ENCODE assay signal across 10 cellular contexts in genomic region chr10:103184615-103185014, GRCh38. TPM values are rescaled to one million over a fixed set of nuclear protein-coding genes. Genes with fewer than 3 reads are reported as not detected.
A peak's percentile ranks its signal among the peaks of the same experiment; 100 is the strongest.
DNase-seq lines count a peak whose midpoint lies in the region; ATAC-seq and TF ChIP-seq lines count a peak whose summit lies in the region.
"Had no signal": no experiment of that assay in that cellular context is flagged by ENCODE, and none has a peak within 500 bp of the region (broad histone marks: within the 10 kb centered on the region; RNA-seq: fewer than 3 reads in every experiment).

No MANE protein-coding gene starts in this region.

- H3K56ac ChIP-seq in IMR-90 (ENCODE audit: extremely low read depth, insufficient read depth, low read length) = no peak overlapping the region

- no peak overlapping the region for H4K8ac ChIP-seq in IMR-90 (ENCODE audit: low read depth in 2 of 2, low read length in 2 of 2)

- H3K27ac ChIP-seq in IMR-90 (ENCODE audit: insufficient read depth, low read length) (no peak overlapping the region), stomach (peak overlapping the region in 3 of 5 donors; percentile 16 to 63 (median 37))

- H3K23ac ChIP-seq in IMR-90 (ENCODE audit: low read depth, low read length) = peak overlapping the region; percentile 48; the same call in 1 of the 2 replicates

- no peak overlapping the region for H2AK9ac ChIP-seq in IMR-90 (replicated peaks; ENCODE audit: low read depth, low read length, poor library complexity)

- TF ChIP-seq POLR2A in IMR-90 (IDR thresholded peaks at IDR 0.05; ENCODE audit: low read depth, low read length) = no peak
- TF ChIP-seq POLR2A in stomach (IDR thresholded peaks at IDR 0.05) = no peak

- H3K4ac ChIP-seq in IMR-90 (ENCODE audit: low read depth, low read length) = no peak overlapping the region

- no peak overlapping the region for H2AFZ ChIP-seq in IMR-90 (replicated peaks; ENCODE audit: low read length, poor library complexity)

- H2BK120ac ChIP-seq in IMR-90 (ENCODE audit: low read depth, low read length) = no peak overlapping the region

- in situ Hi-C loops in IMR-90 (cut with MboI; ENCODE audit: low sequenced_read_pairs) (no loop called here), astrocyte of the spinal cord (cut with HindIII; ENCODE audit: low sequenced_read_pairs) (no loop called here), G401 (cut with HindIII; ENCODE audit: low sequenced_read_pairs) (no loop called here)

- H2BK20ac ChIP-seq in IMR-90 (ENCODE audit: low read depth, low read length) = no peak overlapping the region

- no peak overlapping the region for H3K9ac ChIP-seq in IMR-90 (ENCODE audit: low read depth, low read length)

- H3K9me3 ChIP-seq in IMR-90 (ENCODE audit: control insufficient read depth, insufficient read depth, low read length) = no peaks in the 10 kb centered on the region
- no peaks in the 10 kb centered on the region for H3K9me3 ChIP-seq in stomach

- H3K36me3 ChIP-seq in IMR-90 (ENCODE audit: control insufficient read depth, insufficient read depth, low read length) = peaks cover 14% of the 10 kb centered on the region
- H3K36me3 ChIP-seq in stomach = peaks cover 8 to 23% (median 16%) of the 10 kb centered on the region in 4 donors

- no CpG with 5 or more reads among the region's 3 CpGs for WGBS in IMR-90 (ENCODE audit: extremely low coverage in 2 of 2, insufficient read length in 1 of 2), 2 experiments
- WGBS in stomach, 5 donors = 13 to 25% (median 16%) methylated on average over 3 of the region's 3 CpGs

- ATAC-seq in IMR-90 (ENCODE audit: low read depth) = no peak
- no peak for ATAC-seq in GM19328 (IDR thresholded peaks at IDR 0.05; ENCODE audit: unreplicated experiment)

- H3K4me3 ChIP-seq in IMR-90 (ENCODE audit: insufficient read depth, low read depth, low read length) = no peak overlapping the region
- no peak overlapping the region for H3K4me3 ChIP-seq in astrocyte of the spinal cord (ENCODE audit: low read depth, low read length)
- H3K4me3 ChIP-seq in stomach = peak overlapping the region in 1 of 4 donors; percentile 17

- H2AK5ac ChIP-seq in IMR-90 (ENCODE audit: low read depth, low read length) = no peak overlapping the region

- H3K79me1 ChIP-seq in IMR-90 (ENCODE audit: low read depth in 1 of 2, low read length in 2 of 2) = peaks cover 7 to 58% of the 10 kb centered on the region in 2 experiments

- no peak overlapping the region for H3K14ac ChIP-seq in IMR-90 (replicated peaks; ENCODE audit: low read depth, low read length)

- DNase-seq in IMR-90 (no peak), astrocyte of the spinal cord (ENCODE audit: low read depth, low spot score) (peak; percentile 22), kidney tubule cell (ENCODE audit: low spot score) (peak; percentile 32), stomach (no peak), DMS53 (lab: John Stamatoyannopoulos, UW) (no peak), G401 (ENCODE audit: low spot score) (no peak), T1000 (lab: John Stamatoyannopoulos, UW) (no peak)
- DNase-seq: activated CD8-positive, alpha-beta memory T cell treated with anti-CD3 and anti-CD28 coated beads, Interleukin-2, amount 50 U/mL, for 4 hours; NCI-H226 had no signal

- no peak overlapping the region for H4K91ac ChIP-seq in IMR-90 (ENCODE audit: insufficient read depth, low read depth, low read length)

- intact Hi-C loops in IMR-90 (cut with micrococcal nuclease) (loop anchor here (5.0 kb wide), 1 partner anchor 72 kb away; no protein-coding TSS in a partner anchor), stomach (cut with DNase I; ENCODE audit: low total_unique reads) (no loop called here)

- TF ChIP-seq RAD21 in IMR-90 (IDR thresholded peaks at IDR 0.05; ENCODE audit: low read length) = no peak

- dilution Hi-C loops in IMR-90 (cut with HindIII; ENCODE audit: low sequenced_read_pairs, unreplicated experiment) = no loop called here

- TF ChIP-seq EP300 in stomach (IDR thresholded peaks at IDR 0.05) = no peak

- H3K4me2 ChIP-seq in IMR-90 (ENCODE audit: low read depth, low read length) = peak overlapping the region; percentile 78

- peak overlapping the region; percentile 38 for H2BK5ac ChIP-seq in IMR-90 (ENCODE audit: low read depth, low read length, poor library complexity, severe bottlenecking)

- H4K20me1 ChIP-seq in IMR-90 (ENCODE audit: insufficient read depth, low read length) = peaks cover 73% of the 10 kb centered on the region

- H3K27me3 ChIP-seq in IMR-90 (ENCODE audit: control insufficient read depth, insufficient read depth, low read length) (no peaks in the 10 kb centered on the region), stomach (no peaks in the 10 kb centered on the region)

- CTCF ChIA-PET in IMR-90 (lab: Yijun Ruan, JAX) = interaction anchor here (1.5 kb wide), 1 partner anchor 60 kb away, joined by 4 read pairs; no protein-coding TSS in a partner anchor

- H4K5ac ChIP-seq in IMR-90 (ENCODE audit: low read depth, low read length) = no peak overlapping the region

- H3K18ac ChIP-seq in IMR-90 (ENCODE audit: low read depth, low read length) = no peak overlapping the region

- TF ChIP-seq CTCF in IMR-90 (conservative IDR thresholded peaks at IDR 0.05; ENCODE audit: low read depth, low read length) (no peak), astrocyte of the spinal cord (IDR thresholded peaks at IDR 0.05; ENCODE audit: low read depth, low read length) (no peak), stomach (IDR thresholded peaks at IDR 0.05) (no peak)

- no peak overlapping the region for H2BK15ac ChIP-seq in IMR-90 (ENCODE audit: low read depth, low read length)

- POLR2A ChIA-PET in IMR-90 (lab: Charles Lee; ENCODE audit: unreplicated experiment) = no interaction called here

- BruUV-seq in IMR-90 (replicated peaks; lab: Mats Ljungman, UMichigan) = no TSS peak

- peaks cover 13% of the 10 kb centered on the region for H3K9me1 ChIP-seq in IMR-90 (ENCODE audit: insufficient read depth, low read length)

- H3K4me1 ChIP-seq in IMR-90 (ENCODE audit: control insufficient read depth, insufficient read depth, low read length) (peaks cover 13% of the 10 kb centered on the region), stomach (peaks cover 30 to 94% (median 69%) of the 10 kb centered on the region in 4 donors)

TF ChIP-seq in IMR-90, 13 proteins besides CTCF, POLR2A, EP300 and RAD21:
- TF ChIP-seq BHLHE40 (IDR thresholded peaks at IDR 0.05; ENCODE audit: low read depth, low read length) = no peak
- no peak for TF ChIP-seq CHD1 (IDR thresholded peaks at IDR 0.05; ENCODE audit: low read depth, low read length)
- no peak for TF ChIP-seq MAZ (IDR thresholded peaks at IDR 0.05; ENCODE audit: borderline replicate concordance, low read depth, low read length)
- no peak for TF ChIP-seq MAFK (IDR thresholded peaks at IDR 0.05; ENCODE audit: low read depth, low read length)
- no peak for TF ChIP-seq NFE2L2 (IDR thresholded peaks at IDR 0.05; ENCODE audit: low read depth, low read length)
- TF ChIP-seq FOS (IDR thresholded peaks at IDR 0.05; ENCODE audit: low read depth, low read length) = no peak
- TF ChIP-seq MXI1 (IDR thresholded peaks at IDR 0.05; ENCODE audit: borderline replicate concordance, low read depth, low read length) = no peak
- TF ChIP-seq RCOR1 (IDR thresholded peaks at IDR 0.05; ENCODE audit: insufficient replicate concordance, low read length) = no peak
- no peak for TF ChIP-seq ELK1 (IDR thresholded peaks at IDR 0.05; ENCODE audit: borderline replicate concordance, low read depth, low read length)
- no peak for TF ChIP-seq RFX5 (IDR thresholded peaks at IDR 0.05; ENCODE audit: low read depth, low read length)
- no peak for TF ChIP-seq SMC3 (IDR thresholded peaks at IDR 0.05; ENCODE audit: low read depth, low read length)
- no peak for TF ChIP-seq USF2 (IDR thresholded peaks at IDR 0.05; ENCODE audit: low read depth, low read length)
- TF ChIP-seq CEBPB (IDR thresholded peaks at IDR 0.05; ENCODE audit: low read depth, low read length) = no peak

RNA-seq across cellular contexts. Expression of gene NT5C2, which starts 8.5 kb away (rescaled TPM):
- total RNA-seq in IMR-90 (2012; rRNA removed) (60.0 and 83.3 TPM in 2 replicates), stomach (100 to 1,000 TPM in 1 of 5 donors, 10 to 100 TPM in 4; 20.0 to 176 (median 87.5) TPM)
- polyA plus RNA-seq in IMR-90 (2012; rRNA removed) (48.4 and 65.1 TPM in 2 replicates), stomach (10 to 100 TPM; 21.8 to 37.9 (median 33.3) TPM)
- 15.0 and 21.0 TPM in 2 replicates for polyA plus RNA-seq in IMR-90 (2012; cell fraction: cytosol; rRNA removed)
- polyA plus RNA-seq in IMR-90 (2012; cell fraction: nucleus; rRNA removed; ENCODE audit: low replicate concordance) = 13.4 and 65.9 TPM in 2 replicates
- 71.2 and 121 TPM in 2 replicates for total RNA-seq in G401 (2014; rRNA removed; shearing (Covaris generic))

Comparison
In these comparisons a context has a peak if more than half of its experiments do, and no peak if none do; other contexts are left out.
1. DNase-seq: peak in astrocyte of the spinal cord (single experiment) and kidney tubule cell (single experiment); none in IMR-90 (single experiment), stomach (single experiment), DMS53 (single experiment), G401 (single experiment) and T1000 (single experiment).